ENCODE assay signal across 11 cellular contexts in the genomic region with DNA sequence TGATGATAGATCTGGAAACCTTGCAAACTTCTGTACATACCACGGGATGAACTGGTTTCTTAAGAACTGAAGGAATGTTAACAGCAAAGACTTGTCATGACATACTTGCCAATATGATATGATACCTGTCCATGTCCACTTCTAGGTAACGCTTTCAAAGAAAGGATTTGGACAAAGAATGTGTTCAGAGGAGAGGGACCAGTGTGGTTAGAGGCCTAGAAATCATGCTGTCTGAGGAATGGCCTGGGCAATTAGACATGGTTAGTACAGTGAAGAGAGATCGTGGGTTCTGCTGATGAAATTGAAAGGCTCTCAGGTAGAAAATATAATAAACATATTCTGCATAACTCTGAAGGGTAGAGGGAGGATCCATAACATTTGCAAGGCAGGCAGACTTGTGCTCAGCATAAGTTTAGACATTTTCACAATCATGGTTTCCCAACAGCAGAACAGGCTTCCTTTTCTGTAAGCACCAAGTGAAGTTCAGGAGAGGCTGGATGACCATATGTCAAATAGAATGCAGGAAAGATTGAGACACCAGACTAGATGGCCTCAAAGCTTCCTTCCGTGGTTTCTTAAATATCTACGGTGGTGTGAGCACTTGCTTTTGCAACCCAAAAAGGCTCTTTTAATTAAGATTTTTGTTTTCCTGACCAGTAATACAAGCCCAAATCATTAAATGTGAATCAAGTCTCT. TPM values are rescaled to one million over a fixed set of nuclear protein-coding genes. Genes with fewer than 3 reads are reported as not detected.
DNase-seq lines count a peak whose midpoint lies in the region; ATAC-seq and TF ChIP-seq lines count a peak whose summit lies in the region.
"Had no signal": no experiment of that assay in that cellular context is flagged by ENCODE, and none has a peak within 500 bp of the region (broad histone marks: within the 10 kb centered on the region; RNA-seq: fewer than 3 reads in every experiment).

No MANE protein-coding gene starts in this region.

- H2BK12ac ChIP-seq in H9 (ENCODE audit: insufficient read length, low read depth, low read length), result no peak overlapping the region

- H3K9me3 Mint-ChIP-seq in activated naive CD8-positive, alpha-beta T cell (ENCODE audit: low read depth), result no peaks in the 10 kb centered on the region
- H3K9me3 Mint-ChIP-seq in naive thymus-derived CD4-positive, alpha-beta T cell, result peaks cover 0 to 2% (median 0%) of the 10 kb centered on the region in 11 donors
- H3K9me3 Mint-ChIP-seq in HFFc6 (no peaks in the 10 kb centered on the region), H9 (no peaks in the 10 kb centered on the region)
- H3K9me3 Mint-ChIP-seq: neural crest cell had no signal

- H4K20me1 ChIP-seq in Loucy (ENCODE audit: insufficient read depth, low read length, poor library complexity, severe bottlenecking) (no peaks in the 10 kb centered on the region), H9 (ENCODE audit: control insufficient read depth, insufficient read depth, insufficient read length) (no peaks in the 10 kb centered on the region)

- H3K4me1 ChIP-seq in Loucy (ENCODE audit: insufficient read depth, low read length, poor library complexity, severe bottlenecking) (peaks cover 76% of the 10 kb centered on the region), suprapubic skin (peaks cover 56% of the 10 kb centered on the region), H9 (ENCODE audit: insufficient read depth, low read length) (peaks cover 7% of the 10 kb centered on the region; the same call in 1 of the 2 replicates)
- H3K4me1 ChIP-seq in naive thymus-derived CD4-positive, alpha-beta T cell (ENCODE audit: control insufficient read depth in 2 of 2, insufficient read depth in 2 of 2, low read length in 2 of 2), result peaks cover 71 to 97% of the 10 kb centered on the region in 2 donors

- H3K27me3 ChIP-seq in Loucy (ENCODE audit: insufficient read depth, low read length, poor library complexity, severe bottlenecking) (no peaks in the 10 kb centered on the region), suprapubic skin (no peaks in the 10 kb centered on the region), H9 (ENCODE audit: insufficient read depth, low read length) (no peaks in the 10 kb centered on the region)
- no peaks in the 10 kb centered on the region for H3K27me3 ChIP-seq in naive thymus-derived CD4-positive, alpha-beta T cell (ENCODE audit: control insufficient read depth in 2 of 2, insufficient read depth in 2 of 2, low read length in 2 of 2)
- H3K27me3 ChIP-seq: brain microvascular endothelial cell had no signal

- H2BK120ac ChIP-seq in H9 (ENCODE audit: low read depth, low read length, poor library complexity, severe bottlenecking), result no peak overlapping the region

- H3K4me1 Mint-ChIP-seq in activated naive CD8-positive, alpha-beta T cell (ENCODE audit: low read depth), result peaks cover 98% of the 10 kb centered on the region
- H3K4me1 Mint-ChIP-seq in naive thymus-derived CD4-positive, alpha-beta T cell, result peaks cover 78 to 99% (median 94%) of the 10 kb centered on the region in 7 donors
- peaks cover 70% of the 10 kb centered on the region for H3K4me1 Mint-ChIP-seq in HFFc6 (ENCODE audit: low read depth)
- peaks cover 13 to 17% of the 10 kb centered on the region in 2 experiments for H3K4me1 Mint-ChIP-seq in H9

- no peak overlapping the region for H3K18ac ChIP-seq in H9 (ENCODE audit: insufficient read length, low read depth, low read length)

- no peak overlapping the region for H2BK15ac ChIP-seq in H9 (ENCODE audit: low read depth, low read length)

- H3K14ac ChIP-seq in H9 (ENCODE audit: insufficient read depth, low read length), result no peak overlapping the region

- peaks cover 61% of the 10 kb centered on the region for H3K36me3 ChIP-seq in Loucy (ENCODE audit: insufficient read depth, low read length)
- peaks cover 0 to 58% (median 30%) of the 10 kb centered on the region in 3 experiments for H3K36me3 ChIP-seq in naive thymus-derived CD4-positive, alpha-beta T cell (ENCODE audit: control insufficient read depth in 2 of 3, insufficient read depth in 3 of 3, low read length in 3 of 3)
- peaks cover 47% of the 10 kb centered on the region for H3K36me3 ChIP-seq in suprapubic skin

- peak overlapping the region; percentile 78 for H3K4me3 Mint-ChIP-seq in activated naive CD8-positive, alpha-beta T cell
- peak overlapping the region; percentile 13 to 88 (median 68) for H3K4me3 Mint-ChIP-seq in naive thymus-derived CD4-positive, alpha-beta T cell
- H3K4me3 Mint-ChIP-seq in HFFc6 (no peak overlapping the region), H9 (no peak overlapping the region)
- H3K4me3 Mint-ChIP-seq: neural crest cell had no signal

- H3K79me2 ChIP-seq in Loucy (ENCODE audit: insufficient read depth, low read length), result peaks cover 75% of the 10 kb centered on the region
- H3K79me2 ChIP-seq in H9 (ENCODE audit: insufficient read depth, low read length), result no peaks in the 10 kb centered on the region; the same call in 1 of the 2 replicates

- H3K9me3 ChIP-seq in Loucy (ENCODE audit: insufficient read depth, low read depth, low read length) (no peaks in the 10 kb centered on the region), suprapubic skin (no peaks in the 10 kb centered on the region), H9 (ENCODE audit: control insufficient read depth, low read depth, low read length) (no peaks in the 10 kb centered on the region)
- H3K9me3 ChIP-seq in naive thymus-derived CD4-positive, alpha-beta T cell (ENCODE audit: control insufficient read depth in 2 of 3, low read length in 3 of 3), result no peaks in the 10 kb centered on the region

- H3K9ac ChIP-seq in Loucy (ENCODE audit: low read depth, low read length, poor library complexity, severe bottlenecking) (peak overlapping the region; percentile 79), H9 (ENCODE audit: extremely low read depth, insufficient read length, low read length) (no peak overlapping the region)

- H2AK5ac ChIP-seq in H9 (ENCODE audit: insufficient read length, low read length), result no peak overlapping the region

- no peak overlapping the region for H2BK20ac ChIP-seq in H9 (ENCODE audit: low read depth, low read length, poor library complexity, severe bottlenecking)

- TF ChIP-seq CTCF in Loucy (conservative IDR thresholded peaks at IDR 0.05; ENCODE audit: low read length) (no peak), HFFc6 (IDR thresholded peaks at IDR 0.05) (no peak), suprapubic skin (IDR thresholded peaks at IDR 0.05) (no peak), H9 (conservative IDR thresholded peaks at IDR 0.05) (no peak)

- POLR2A ChIA-PET in naive thymus-derived CD4-positive, alpha-beta T cell (lab: Charles Lee), result interaction anchor here (11.1 to 33.4 kb wide), 4 partner anchors 7 to 33 kb away, joined by 77 to 853 read pairs (median 368); partner anchors contain the start of gene TGFBR2

- H3T11ph ChIP-seq in H9 (ENCODE audit: low read length), result no peak overlapping the region

- H3K4me3 ChIP-seq in Loucy (ENCODE audit: low read length, poor library complexity, severe bottlenecking) (peak overlapping the region; percentile 7), suprapubic skin (no peak overlapping the region)
- H3K4me3 ChIP-seq in naive thymus-derived CD4-positive, alpha-beta T cell (ENCODE audit: low read length), result no peak overlapping the region

- H4K8ac ChIP-seq in H9 (replicated peaks; ENCODE audit: insufficient read length, low read depth, low read length), result no peak overlapping the region

- H3K27ac ChIP-seq in naive thymus-derived CD4-positive, alpha-beta T cell (ENCODE audit: low read depth, low read length), result peak overlapping the region; percentile 45
- H3K27ac ChIP-seq in suprapubic skin, result no peak overlapping the region
- H3K27ac ChIP-seq in H9 (ENCODE audit: insufficient read length, low read depth, low read length), result no peak overlapping the region
- H3K27ac ChIP-seq: brain microvascular endothelial cell had no signal

- no peak overlapping the region for H3K23ac ChIP-seq in H9 (ENCODE audit: insufficient read length, low read depth, low read length)

- H3K36me3 Mint-ChIP-seq in activated naive CD8-positive, alpha-beta T cell, result peaks cover 52% of the 10 kb centered on the region
- peaks cover 28 to 61% (median 56%) of the 10 kb centered on the region in 5 donors for H3K36me3 Mint-ChIP-seq in naive thymus-derived CD4-positive, alpha-beta T cell
- H3K36me3 Mint-ChIP-seq in HFFc6 (ENCODE audit: low read depth) (peaks cover 68% of the 10 kb centered on the region), H9 (ENCODE audit: insufficient read depth in 1 of 3, low read depth in 3 of 3) (peaks cover 32 to 54% (median 43%) of the 10 kb centered on the region in 3 experiments)

- no peak overlapping the region for H4K5ac ChIP-seq in H9 (ENCODE audit: insufficient read length, low read depth, low read length)

- TF ChIP-seq EP300 in suprapubic skin (IDR thresholded peaks at IDR 0.05), result no peak

- intact Hi-C loops in naive thymus-derived CD4-positive, alpha-beta T cell (cut with micrococcal nuclease), result no loop called here

- H3F3A ChIP-seq in Loucy (ENCODE audit: low read depth), result peaks cover 34% of the 10 kb centered on the region

- peak overlapping the region; percentile 97 for H3K27ac Mint-ChIP-seq in activated naive CD8-positive, alpha-beta T cell
- peak overlapping the region; percentile 91 to 98 (median 95) for H3K27ac Mint-ChIP-seq in naive thymus-derived CD4-positive, alpha-beta T cell
- H3K27ac Mint-ChIP-seq in HFFc6 (no peak overlapping the region), H9 (no peak overlapping the region)

- H3K4ac ChIP-seq in H9 (ENCODE audit: low read depth, low read length), result no peak overlapping the region

- H3K79me1 ChIP-seq in H9 (ENCODE audit: insufficient read depth, low read depth, low read length, poor library complexity, severe bottlenecking), result no peaks in the 10 kb centered on the region

- H3K9me2 ChIP-seq in Loucy (replicated peaks; ENCODE audit: low read depth, low read length), result no peaks in the 10 kb centered on the region

- DNase-seq in CD1c-positive myeloid dendritic cell (ENCODE audit: extremely low spot score), result peak; percentile 72
- DNase-seq in naive thymus-derived CD4-positive, alpha-beta T cell, result no peak
- no peak for DNase-seq in HFFc6
- DNase-seq in EL, result no peak
- DNase-seq in suprapubic skin (ENCODE audit: low spot score in 2 of 2), result no peak
- no peak for DNase-seq in H9
- DNase-seq: brain microvascular endothelial cell, NCI-H774 had no signal

- CTCF ChIA-PET in naive thymus-derived CD4-positive, alpha-beta T cell (lab: Charles Lee), result interaction anchor here (1.9 kb wide), 1 partner anchor 15 kb away, joined by 6 read pairs; no protein-coding TSS in a partner anchor

- WGBS in suprapubic skin, result 78% methylated on average over 5 of the region's 5 CpGs
- WGBS in H9 (ENCODE audit: extremely low coverage, insufficient read length, low lambda C conversion rate), result no CpG with 5 or more reads among the region's 5 CpGs

- no peak overlapping the region for H4K91ac ChIP-seq in H9 (ENCODE audit: insufficient read length, low read depth, low read length)

- no peak overlapping the region for H2BK5ac ChIP-seq in H9 (ENCODE audit: insufficient read length, low read length)

- H2AFZ ChIP-seq in Loucy (ENCODE audit: low read length) (no peak overlapping the region), H9 (ENCODE audit: low read length) (no peak overlapping the region)

- H3K4me2 ChIP-seq in Loucy (ENCODE audit: low read depth, low read length, poor library complexity, severe bottlenecking) (peak overlapping the region; percentile 90), H9 (ENCODE audit: insufficient read depth, insufficient read length, low read length) (no peak overlapping the region)

- no peak overlapping the region for H3K56ac ChIP-seq in H9 (ENCODE audit: insufficient read length, low read depth, low read length)

- no peaks in the 10 kb centered on the region for H3K23me2 ChIP-seq in H9 (ENCODE audit: insufficient read length, low read depth, low read length, poor library complexity, severe bottlenecking)

- no peak for ATAC-seq in naive thymus-derived CD4-positive, alpha-beta T cell

- TF ChIP-seq POLR2A in suprapubic skin (IDR thresholded peaks at IDR 0.05), result no peak

- no peaks in the 10 kb centered on the region for H3K27me3 Mint-ChIP-seq in activated naive CD8-positive, alpha-beta T cell
- H3K27me3 Mint-ChIP-seq in naive thymus-derived CD4-positive, alpha-beta T cell, result no peaks in the 10 kb centered on the region
- H3K27me3 Mint-ChIP-seq in HFFc6 (ENCODE audit: insufficient read depth) (no peaks in the 10 kb centered on the region; the same call in 1 of the 2 replicates), H9 (ENCODE audit: low read depth) (no peaks in the 10 kb centered on the region)

RNA-seq across cellular contexts. Expression of gene TGFBR2, which starts 39.9 kb away (rescaled TPM):
- total RNA-seq in naive thymus-derived CD4-positive, alpha-beta T cell, result 100 to 1,000 TPM in 4 of 5 experiments, 10 to 100 TPM in 1; 63.0 to 171 (median 155) TPM
- polyA plus RNA-seq in naive thymus-derived CD4-positive, alpha-beta T cell, result 100 to 1,000 TPM; 150 to 263 TPM
- 100 to 1,000 TPM in 4 of 6 experiments, 10 to 100 TPM in 2; 78.5 to 135 (median 118) TPM for total RNA-seq in HFFc6 (2021; fragmentation: NEBNext Ultra II Directional; extraction: Animal tissue kit (Norgen Biotek cat#: 25700))
- 10 to 100 TPM; 63.7 to 84.3 (median 83.3) TPM for total RNA-seq in suprapubic skin
- total RNA-seq in H9 (2021), result 9.6 and 10.6 TPM in 2 replicates

Comparison
In these comparisons a context has a peak if more than half of its experiments do, and no peak if none do; other contexts are left out.
1. H3K27ac Mint-ChIP-seq: peak in activated naive CD8-positive, alpha-beta T cell (single experiment) and naive thymus-derived CD4-positive, alpha-beta T cell (9 of 9); none in HFFc6 (single experiment) and H9 (0 of 3).
2. H3K4me3 Mint-ChIP-seq: peak in activated naive CD8-positive, alpha-beta T cell (single experiment) and naive thymus-derived CD4-positive, alpha-beta T cell (10 of 10); none in HFFc6 (single experiment) and H9 (0 of 2).